1 cellular context compared by ENCODE assay signal in the genomic region with DNA sequence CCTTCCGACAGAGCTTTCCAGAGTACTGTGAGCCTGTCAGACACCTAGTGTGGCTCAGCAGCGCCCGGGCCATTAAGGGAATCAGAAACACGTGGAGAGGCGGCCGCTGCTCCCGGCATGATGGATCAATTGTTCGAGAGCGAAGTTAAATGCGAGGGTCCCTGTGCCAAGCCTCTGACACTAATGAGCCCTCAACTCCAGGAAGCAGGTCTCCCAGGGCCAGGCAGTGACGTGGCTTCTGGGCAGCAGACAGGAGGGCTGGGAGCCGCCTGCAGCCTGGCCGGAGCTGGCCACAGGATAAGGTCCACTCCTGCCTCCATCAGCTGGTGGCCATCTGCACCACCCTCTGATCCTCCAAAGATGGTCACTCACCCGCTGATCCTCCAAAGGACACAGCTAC.
TF ChIP-seq lines count a peak whose summit lies in the region.

No MANE protein-coding gene starts in this region.

TF ChIP-seq in GM23338, 12 proteins besides CTCF, POLR2A, EP300 and RAD21 (continued from another document):
- TF ChIP-seq, protein P1, sequence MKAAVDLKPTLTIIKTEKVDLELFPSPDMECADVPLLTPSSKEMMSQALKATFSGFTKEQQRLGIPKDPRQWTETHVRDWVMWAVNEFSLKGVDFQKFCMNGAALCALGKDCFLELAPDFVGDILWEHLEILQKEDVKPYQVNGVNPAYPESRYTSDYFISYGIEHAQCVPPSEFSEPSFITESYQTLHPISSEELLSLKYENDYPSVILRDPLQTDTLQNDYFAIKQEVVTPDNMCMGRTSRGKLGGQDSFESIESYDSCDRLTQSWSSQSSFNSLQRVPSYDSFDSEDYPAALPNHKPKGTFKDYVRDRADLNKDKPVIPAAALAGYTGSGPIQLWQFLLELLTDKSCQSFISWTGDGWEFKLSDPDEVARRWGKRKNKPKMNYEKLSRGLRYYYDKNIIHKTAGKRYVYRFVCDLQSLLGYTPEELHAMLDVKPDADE (IDR thresholded peaks at IDR 0.05) = no peak
- TF ChIP-seq CREB1 (CRISPR knock-in tag; IDR thresholded peaks at IDR 0.05; ENCODE audit: low read depth) (no peak), ZNF114 (CRISPR knock-in tag; IDR thresholded peaks at IDR 0.05) (no peak), EZH2phosphoT487 (IDR thresholded peaks at IDR 0.05; ENCODE audit: unreplicated experiment) (no peak), ZNF331 (CRISPR knock-in tag; IDR thresholded peaks at IDR 0.05; ENCODE audit: low read depth) (no peak), REST (IDR thresholded peaks at IDR 0.05; ENCODE audit: unreplicated experiment) (no peak), JUNB (IDR thresholded peaks at IDR 0.05; ENCODE audit: unreplicated experiment) (no peak)
